ENCODE assay signal across 2 cellular contexts in the genomic region with DNA sequence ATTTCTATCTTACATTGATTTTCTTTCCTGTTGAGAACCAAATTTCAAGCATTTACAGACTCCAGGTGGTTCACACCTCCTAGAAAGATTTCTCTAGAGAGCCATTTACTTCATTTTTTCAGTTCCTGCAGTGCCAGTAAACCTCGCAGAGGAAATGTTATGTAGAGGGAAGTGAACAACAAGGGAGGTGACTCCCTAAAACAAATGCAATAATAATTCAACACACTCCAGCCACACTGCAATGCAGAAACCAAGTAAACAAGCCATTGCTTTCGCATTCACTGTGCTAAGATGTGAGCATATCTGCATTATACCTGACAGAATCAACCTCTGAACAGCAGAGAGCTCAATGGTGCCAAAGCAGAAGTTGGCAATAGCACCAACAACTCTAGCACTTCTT.
TF ChIP-seq lines count a peak whose summit lies in the region.

No MANE protein-coding gene starts in this region.

TF ChIP-seq in SK-N-SH, 30 proteins besides CTCF, POLR2A, EP300 and RAD21 (continued from another document):
- TF ChIP-seq USF1 (IDR thresholded peaks at IDR 0.05; ENCODE audit: borderline replicate concordance, low read depth) (no peak), MEF2A (IDR thresholded peaks at IDR 0.05; ENCODE audit: borderline replicate concordance, low read depth) (no peak), SMC3 (IDR thresholded peaks at IDR 0.05; ENCODE audit: low read depth, low read length) (no peak), ELF1 (IDR thresholded peaks at IDR 0.05) (no peak)

TF ChIP-seq in SK-N-SH treated with all-trans-retinoic acid at 6 μM for 48 hours, 23 proteins besides CTCF, POLR2A, EP300 and RAD21 (continued from another document):
- TF ChIP-seq, protein P1, sequence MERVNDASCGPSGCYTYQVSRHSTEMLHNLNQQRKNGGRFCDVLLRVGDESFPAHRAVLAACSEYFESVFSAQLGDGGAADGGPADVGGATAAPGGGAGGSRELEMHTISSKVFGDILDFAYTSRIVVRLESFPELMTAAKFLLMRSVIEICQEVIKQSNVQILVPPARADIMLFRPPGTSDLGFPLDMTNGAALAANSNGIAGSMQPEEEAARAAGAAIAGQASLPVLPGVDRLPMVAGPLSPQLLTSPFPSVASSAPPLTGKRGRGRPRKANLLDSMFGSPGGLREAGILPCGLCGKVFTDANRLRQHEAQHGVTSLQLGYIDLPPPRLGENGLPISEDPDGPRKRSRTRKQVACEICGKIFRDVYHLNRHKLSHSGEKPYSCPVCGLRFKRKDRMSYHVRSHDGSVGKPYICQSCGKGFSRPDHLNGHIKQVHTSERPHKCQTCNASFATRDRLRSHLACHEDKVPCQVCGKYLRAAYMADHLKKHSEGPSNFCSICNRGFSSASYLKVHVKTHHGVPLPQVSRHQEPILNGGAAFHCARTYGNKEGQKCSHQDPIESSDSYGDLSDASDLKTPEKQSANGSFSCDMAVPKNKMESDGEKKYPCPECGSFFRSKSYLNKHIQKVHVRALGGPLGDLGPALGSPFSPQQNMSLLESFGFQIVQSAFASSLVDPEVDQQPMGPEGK (CRISPR knock-in tag; IDR thresholded peaks at IDR 0.05; ENCODE audit: borderline replicate concordance), result no peak
- TF ChIP-seq BACH2 (CRISPR knock-in tag; IDR thresholded peaks at IDR 0.05; ENCODE audit: borderline replicate concordance), result no peak
- TF ChIP-seq SNAI2 (CRISPR knock-in tag; IDR thresholded peaks at IDR 0.05), result no peak
- TF ChIP-seq ZNF70 (CRISPR knock-in tag; IDR thresholded peaks at IDR 0.05), result no peak
- TF ChIP-seq, protein P2, sequence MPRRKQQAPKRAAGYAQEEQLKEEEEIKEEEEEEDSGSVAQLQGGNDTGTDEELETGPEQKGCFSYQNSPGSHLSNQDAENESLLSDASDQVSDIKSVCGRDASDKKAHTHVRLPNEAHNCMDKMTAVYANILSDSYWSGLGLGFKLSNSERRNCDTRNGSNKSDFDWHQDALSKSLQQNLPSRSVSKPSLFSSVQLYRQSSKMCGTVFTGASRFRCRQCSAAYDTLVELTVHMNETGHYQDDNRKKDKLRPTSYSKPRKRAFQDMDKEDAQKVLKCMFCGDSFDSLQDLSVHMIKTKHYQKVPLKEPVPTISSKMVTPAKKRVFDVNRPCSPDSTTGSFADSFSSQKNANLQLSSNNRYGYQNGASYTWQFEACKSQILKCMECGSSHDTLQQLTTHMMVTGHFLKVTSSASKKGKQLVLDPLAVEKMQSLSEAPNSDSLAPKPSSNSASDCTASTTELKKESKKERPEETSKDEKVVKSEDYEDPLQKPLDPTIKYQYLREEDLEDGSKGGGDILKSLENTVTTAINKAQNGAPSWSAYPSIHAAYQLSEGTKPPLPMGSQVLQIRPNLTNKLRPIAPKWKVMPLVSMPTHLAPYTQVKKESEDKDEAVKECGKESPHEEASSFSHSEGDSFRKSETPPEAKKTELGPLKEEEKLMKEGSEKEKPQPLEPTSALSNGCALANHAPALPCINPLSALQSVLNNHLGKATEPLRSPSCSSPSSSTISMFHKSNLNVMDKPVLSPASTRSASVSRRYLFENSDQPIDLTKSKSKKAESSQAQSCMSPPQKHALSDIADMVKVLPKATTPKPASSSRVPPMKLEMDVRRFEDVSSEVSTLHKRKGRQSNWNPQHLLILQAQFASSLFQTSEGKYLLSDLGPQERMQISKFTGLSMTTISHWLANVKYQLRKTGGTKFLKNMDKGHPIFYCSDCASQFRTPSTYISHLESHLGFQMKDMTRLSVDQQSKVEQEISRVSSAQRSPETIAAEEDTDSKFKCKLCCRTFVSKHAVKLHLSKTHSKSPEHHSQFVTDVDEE (CRISPR knock-in tag; IDR thresholded peaks at IDR 0.05), result no peak
- TF ChIP-seq GLIS3 (CRISPR knock-in tag; IDR thresholded peaks at IDR 0.05), result no peak
- TF ChIP-seq, protein P3, sequence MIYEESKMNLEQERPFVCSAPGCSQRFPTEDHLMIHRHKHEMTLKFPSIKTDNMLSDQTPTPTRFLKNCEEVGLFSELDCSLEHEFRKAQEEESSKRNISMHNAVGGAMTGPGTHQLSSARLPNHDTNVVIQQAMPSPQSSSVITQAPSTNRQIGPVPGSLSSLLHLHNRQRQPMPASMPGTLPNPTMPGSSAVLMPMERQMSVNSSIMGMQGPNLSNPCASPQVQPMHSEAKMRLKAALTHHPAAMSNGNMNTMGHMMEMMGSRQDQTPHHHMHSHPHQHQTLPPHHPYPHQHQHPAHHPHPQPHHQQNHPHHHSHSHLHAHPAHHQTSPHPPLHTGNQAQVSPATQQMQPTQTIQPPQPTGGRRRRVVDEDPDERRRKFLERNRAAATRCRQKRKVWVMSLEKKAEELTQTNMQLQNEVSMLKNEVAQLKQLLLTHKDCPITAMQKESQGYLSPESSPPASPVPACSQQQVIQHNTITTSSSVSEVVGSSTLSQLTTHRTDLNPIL (CRISPR knock-in tag; IDR thresholded peaks at IDR 0.05; ENCODE audit: low read depth), result no peak
- TF ChIP-seq PPARA (CRISPR knock-in tag; IDR thresholded peaks at IDR 0.05; ENCODE audit: borderline replicate concordance), result no peak
- TF ChIP-seq ZNF8 (CRISPR knock-in tag; IDR thresholded peaks at IDR 0.05), result no peak
- TF ChIP-seq TOX (CRISPR knock-in tag; IDR thresholded peaks at IDR 0.05; ENCODE audit: borderline replicate concordance), result no peak
- TF ChIP-seq ISL1 (CRISPR knock-in tag; IDR thresholded peaks at IDR 0.05), result no peak
